Comparison of ENCODE assay signal across 32 cellular contexts in the genomic region with DNA sequence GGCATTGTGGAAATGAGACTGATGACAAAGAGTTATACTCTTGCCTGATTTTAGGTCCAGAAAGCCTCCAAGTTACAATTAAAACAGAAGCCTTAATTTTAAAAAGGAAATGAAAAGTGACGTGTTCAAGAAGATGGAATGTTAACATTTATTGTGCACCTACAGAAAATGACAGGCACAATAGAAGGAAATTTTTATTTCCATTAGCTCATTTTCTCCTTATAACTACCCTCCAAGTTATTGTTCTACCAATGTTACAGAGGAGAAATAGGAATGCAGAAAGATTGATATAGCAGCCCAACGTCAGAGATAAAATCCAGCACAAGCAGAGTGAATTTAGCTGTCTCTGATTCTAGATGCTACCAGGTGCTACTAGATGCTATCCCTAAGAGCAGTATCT.
"Had no signal": no experiment of that assay in that cellular context is flagged by ENCODE, and none has a peak within 500 bp of the region (broad histone marks: within the 10 kb centered on the region; RNA-seq: fewer than 3 reads in every experiment).

No MANE protein-coding gene starts in this region.

- H3K27me3 ChIP-seq: adrenal gland, body of pancreas, brain microvascular endothelial cell, breast epithelium had no signal

- H3K9me3 ChIP-seq: adrenal gland, body of pancreas, breast epithelium had no signal

- H3K4me3 ChIP-seq: adrenal gland, body of pancreas, breast epithelium had no signal

- H3K36me3 ChIP-seq: adrenal gland, brain microvascular endothelial cell, breast epithelium had no signal

- H3K27ac ChIP-seq: adrenal gland, body of pancreas, brain microvascular endothelial cell, breast epithelium, VCaP had no signal

- H3K4me1 ChIP-seq: adrenal gland, body of pancreas, breast epithelium had no signal

- ATAC-seq: activated CD8-positive, alpha-beta T cell treated with anti-CD3 and anti-CD28 coated beads for 36 hours; activated naive CD4-positive, alpha-beta T cell treated with anti-CD3 and anti-CD28 coated beads, Interleukin-2, amount 50 U/mL, for 72 hours; activated T-cell treated with anti-CD3 and anti-CD28 coated beads, Interleukin-2, amount 50 U/mL, for 4 hours; activated T-cell treated with anti-CD3 and anti-CD28 coated beads, Interleukin-2, amount 50 U/mL, for 72 hours; activated T-helper 17 cell treated with anti-CD3 and anti-CD28 coated beads, Interleukin-2, amount 50 U/mL, for 72 hours; body of pancreas had no signal

- DNase-seq: activated B cell treated with CpG ODN at 0.5 μM for 24 hours; activated CD4-positive, alpha-beta memory T cell treated with anti-CD3 and anti-CD28 coated beads for 36 hours; activated CD4-positive, alpha-beta T cell treated with anti-CD3 and anti-CD28 coated beads for 4 hours; activated CD4-positive, alpha-beta T cell treated with anti-CD3 and anti-CD28 coated beads, Interleukin-2, amount 10 ng/mL, durations not matched to agents 24 days and 14 days; activated CD4-positive, alpha-beta T cell treated with anti-CD3 and anti-CD28 coated beads, Interleukin-2, amount 50 U/mL, for 1 hour; activated CD4-positive, alpha-beta T cell treated with anti-CD3 and anti-CD28 coated beads, Interleukin-2, amount 50 U/mL, for 4 hours; activated CD4-positive, CD25-positive, alpha-beta regulatory T cell treated with anti-CD3 and anti-CD28 coated beads, Interleukin-2, amount 50 U/mL, for 72 hours; activated CD8-positive, alpha-beta memory T cell treated with anti-CD3 and anti-CD28 coated beads, Interleukin-2, amount 50 U/mL, for 4 hours; activated CD8-positive, alpha-beta T cell treated with anti-CD3 and anti-CD28 coated beads for 36 hours; activated effector memory CD4-positive, alpha-beta T cell treated with anti-CD3 and anti-CD28 coated beads, Interleukin-2, amount 50 U/mL, for 16 hours; activated gamma-delta T cell treated with Interleukin-2 at 50 U/mL for 16 hours; activated naive CD4-positive, alpha-beta T cell; activated naive CD4-positive, alpha-beta T cell treated with anti-CD3 and anti-CD28 coated beads for 36 hours; activated naive CD4-positive, alpha-beta T cell treated with anti-CD3 and anti-CD28 coated beads, Interleukin-2, amount 50 U/mL, for 16 hours; activated naive CD8-positive, alpha-beta T cell treated with anti-CD3 and anti-CD28 coated beads for 36 hours; activated T-cell treated with anti-CD3 and anti-CD28 coated beads for 4 hours; activated T-cell treated with anti-CD3 and anti-CD28 coated beads, Interleukin-2, amount 50 U/mL, for 1 hour; activated T-cell treated with anti-CD3 and anti-CD28 coated beads, Interleukin-2, amount 50 U/mL, for 4 hours; activated T-cell treated with anti-CD3 and anti-CD28 coated beads, Interleukin-2, amount 50 U/mL, for 72 hours; adrenal gland; amniotic stem cell; aorta; body of pancreas; brain microvascular endothelial cell; central memory CD4-positive, alpha-beta T cell; T-helper 1 cell; T-helper 2 cell; T-helper 9 cell had no signal
